20 cellular contexts compared by ENCODE assay signal in the genomic region with DNA sequence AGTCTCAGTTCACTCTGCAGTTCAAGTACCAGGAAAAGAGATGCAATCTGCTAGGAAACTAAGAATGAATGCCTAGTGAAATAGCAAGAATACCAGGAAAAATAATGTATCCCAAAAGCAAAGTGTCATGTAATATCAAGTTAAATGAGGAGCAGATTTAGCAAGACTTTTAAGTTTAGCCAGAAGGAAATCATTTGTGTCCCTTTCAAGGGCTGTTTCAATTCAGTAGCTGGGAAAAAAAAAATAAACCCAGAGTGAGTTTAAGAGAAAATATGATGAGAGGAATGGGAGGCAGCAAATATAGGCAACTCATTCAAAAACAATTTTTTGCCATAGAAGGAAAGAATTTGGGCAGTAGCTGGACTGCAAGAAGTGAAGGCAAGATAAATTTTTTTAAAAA.
"Had no signal": no experiment of that assay in that cellular context is flagged by ENCODE, and none has a peak within 500 bp of the region (broad histone marks: within the 10 kb centered on the region; RNA-seq: fewer than 3 reads in every experiment).

No MANE protein-coding gene starts in this region.

- ATAC-seq: activated CD8-positive, alpha-beta T cell treated with anti-CD3 and anti-CD28 coated beads for 36 hours; activated T-helper 17 cell treated with anti-CD3 and anti-CD28 coated beads, Interleukin-2, amount 50 U/mL, for 72 hours; esophagus mucosa had no signal

- H3K27ac Mint-ChIP-seq: activated B cell treated with CpG ODN at 0.5 μM for 24 hours; activated CD8-positive, alpha-beta T cell treated with anti-CD3 and anti-CD28 coated beads for 36 hours; activated naive CD8-positive, alpha-beta T cell treated with anti-CD3 and anti-CD28 coated beads, Interleukin-2, amount 10 ng/mL, durations not matched to agents 7 days and 5 days; activated T-helper 17 cell treated with anti-CD3 and anti-CD28 coated beads, Interleukin-2, amount 50 U/mL, for 72 hours; memory B cell; T-helper 2 cell treated with Interferon-gamma antibody and Interleukin-4, amounts not matched to agents 5 μg/mL and 100 μg/mL, for 36 hours had no signal

- H3K36me3 ChIP-seq: breast epithelium, prostate gland, right atrium auricular region, thyroid gland had no signal

- H3K9me3 Mint-ChIP-seq: activated CD8-positive, alpha-beta T cell treated with anti-CD3 and anti-CD28 coated beads for 36 hours; activated T-helper 17 cell treated with anti-CD3 and anti-CD28 coated beads, Interleukin-2, amount 50 U/mL, for 72 hours; memory B cell; neural crest cell had no signal

- H3K36me3 Mint-ChIP-seq: activated naive CD8-positive, alpha-beta T cell treated with anti-CD3 and anti-CD28 coated beads, Interleukin-2, amount 10 ng/mL, durations not matched to agents 7 days and 5 days; memory B cell had no signal

- H3K4me3 ChIP-seq: breast epithelium, prostate gland, right atrium auricular region, thyroid gland had no signal

- H3K27me3 Mint-ChIP-seq: activated B cell treated with CpG ODN at 0.5 μM for 24 hours; activated CD8-positive, alpha-beta T cell treated with anti-CD3 and anti-CD28 coated beads for 36 hours; activated naive CD8-positive, alpha-beta T cell treated with anti-CD3 and anti-CD28 coated beads, Interleukin-2, amount 10 ng/mL, durations not matched to agents 7 days and 5 days; activated T-helper 17 cell treated with anti-CD3 and anti-CD28 coated beads, Interleukin-2, amount 50 U/mL, for 72 hours; memory B cell had no signal

- H3K4me1 ChIP-seq: breast epithelium, thyroid gland had no signal

- H3K4me1 Mint-ChIP-seq: activated B cell treated with CpG ODN at 0.5 μM for 24 hours; activated naive CD8-positive, alpha-beta T cell treated with anti-CD3 and anti-CD28 coated beads, Interleukin-2, amount 10 ng/mL, durations not matched to agents 7 days and 5 days; activated T-helper 17 cell treated with anti-CD3 and anti-CD28 coated beads, Interleukin-2, amount 50 U/mL, for 72 hours; memory B cell; neural crest cell had no signal

- H3K27ac ChIP-seq: breast epithelium, prostate gland, right atrium auricular region, thyroid gland had no signal

- DNase-seq: activated B cell treated with CpG ODN at 0.5 μM for 24 hours; activated CD4-positive, alpha-beta T cell treated with anti-CD3 and anti-CD28 coated beads for 4 hours; activated CD8-positive, alpha-beta T cell treated with anti-CD3 and anti-CD28 coated beads for 36 hours; activated naive CD4-positive, alpha-beta T cell treated with Interleukin-2 at 50 U/mL for 16 hours; activated naive CD8-positive, alpha-beta T cell treated with anti-CD3 and anti-CD28 coated beads, Interleukin-2, amount 10 ng/mL, durations not matched to agents 7 days and 5 days; activated T-cell treated with anti-CD3 and anti-CD28 coated beads, Interleukin-2, amount 50 U/mL, for 1 hour; anterior cingulate cortex; cortex of kidney; effector CD8-positive, alpha-beta T cell; stimulated activated CD4-positive, alpha-beta T cell treated with anti-CD3 and anti-CD28 coated beads, Interleukin-2, amount 100 ng/mL, for 24 hours; stimulated activated naive CD4-positive, alpha-beta T cell treated with Interleukin-2 at 50 U/mL for 16 hours; thyroid gland had no signal

- H3K4me3 Mint-ChIP-seq: activated B cell treated with CpG ODN at 0.5 μM for 24 hours; activated CD8-positive, alpha-beta T cell treated with anti-CD3 and anti-CD28 coated beads for 36 hours; activated naive CD8-positive, alpha-beta T cell treated with anti-CD3 and anti-CD28 coated beads, Interleukin-2, amount 10 ng/mL, durations not matched to agents 7 days and 5 days; activated T-helper 17 cell treated with anti-CD3 and anti-CD28 coated beads, Interleukin-2, amount 50 U/mL, for 72 hours; memory B cell; neural crest cell; T-helper 2 cell treated with Interferon-gamma antibody and Interleukin-4, amounts not matched to agents 5 μg/mL and 100 μg/mL, for 36 hours had no signal

- H3K27me3 ChIP-seq: breast epithelium, right atrium auricular region, thyroid gland had no signal

- H3K9me3 ChIP-seq: breast epithelium, prostate gland, right atrium auricular region, thyroid gland had no signal
